ENCODE assay signal across 8 cellular contexts in the genomic region with DNA sequence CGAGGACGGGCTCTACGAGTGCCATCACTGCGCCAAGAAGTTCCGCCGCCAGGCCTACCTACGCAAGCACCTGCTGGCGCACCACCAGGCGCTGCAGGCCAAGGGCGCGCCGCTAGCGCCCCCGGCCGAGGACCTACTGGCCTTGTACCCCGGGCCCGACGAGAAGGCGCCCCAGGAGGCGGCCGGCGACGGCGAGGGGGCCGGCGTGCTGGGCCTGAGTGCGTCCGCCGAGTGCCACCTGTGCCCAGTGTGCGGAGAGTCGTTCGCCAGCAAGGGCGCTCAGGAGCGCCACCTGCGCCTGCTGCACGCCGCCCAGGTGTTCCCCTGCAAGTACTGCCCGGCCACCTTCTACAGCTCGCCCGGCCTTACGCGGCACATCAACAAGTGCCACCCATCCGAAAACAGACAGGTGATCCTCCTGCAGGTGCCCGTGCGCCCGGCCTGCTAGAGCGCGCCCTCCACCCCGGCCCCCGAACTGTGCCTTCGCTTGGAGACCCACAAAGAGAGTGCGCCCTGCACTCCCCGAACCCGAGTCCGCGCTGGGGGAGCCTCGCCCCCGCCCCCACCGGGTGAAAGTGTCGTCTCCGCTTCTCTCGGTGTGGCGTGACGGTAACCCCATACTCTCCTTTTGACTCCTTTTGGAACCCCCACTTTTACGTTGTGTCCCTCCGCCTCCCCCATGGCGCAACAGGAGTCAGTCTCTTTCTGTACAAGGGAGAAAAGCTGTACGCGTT. TPM values are rescaled to one million over a fixed set of nuclear protein-coding genes. Genes with fewer than 3 reads are reported as not detected.
DNase-seq lines count a peak whose midpoint lies in the region; ATAC-seq and TF ChIP-seq lines count a peak whose summit lies in the region.

No MANE protein-coding gene starts in this region.

- H3K9ac ChIP-seq in KMS-11: no peak overlapping the region

- TF ChIP-seq CTCF in KMS-11 (conservative IDR thresholded peaks at IDR 0.05; ENCODE audit: low read depth, low read length) (no peak), mesothelial cell of epicardium (IDR thresholded peaks at IDR 0.05; ENCODE audit: unreplicated experiment) (no peak)

- H3K27ac Mint-ChIP-seq in activated naive CD8-positive, alpha-beta T cell treated with anti-CD3 and anti-CD28 coated beads, Interleukin-2, amount 50 U/mL, for 24 hours: peak overlapping the region; percentile 85
- no peak overlapping the region for H3K27ac Mint-ChIP-seq in mesothelial cell of epicardium

- peaks cover 23% of the 10 kb centered on the region for H3K4me1 Mint-ChIP-seq in activated naive CD8-positive, alpha-beta T cell treated with anti-CD3 and anti-CD28 coated beads, Interleukin-2, amount 50 U/mL, for 24 hours
- peaks cover 8% of the 10 kb centered on the region for H3K4me1 Mint-ChIP-seq in mesothelial cell of epicardium

- H3K4me1 ChIP-seq in KMS-11 (ENCODE audit: low read depth, poor library complexity, severe bottlenecking): no peaks in the 10 kb centered on the region

- H3K27me3 Mint-ChIP-seq in activated naive CD8-positive, alpha-beta T cell treated with anti-CD3 and anti-CD28 coated beads, Interleukin-2, amount 50 U/mL, for 24 hours: peaks cover 66% of the 10 kb centered on the region
- peaks cover 82% of the 10 kb centered on the region for H3K27me3 Mint-ChIP-seq in mesothelial cell of epicardium (ENCODE audit: low read depth)

- H3K36me3 ChIP-seq in KMS-11 (ENCODE audit: insufficient read depth) (no peaks in the 10 kb centered on the region), MG63 (no peaks in the 10 kb centered on the region)

- peak overlapping the region; percentile 85 for H3K4me3 Mint-ChIP-seq in activated naive CD8-positive, alpha-beta T cell treated with anti-CD3 and anti-CD28 coated beads, Interleukin-2, amount 50 U/mL, for 24 hours
- peak overlapping the region; percentile 63 for H3K4me3 Mint-ChIP-seq in mesothelial cell of epicardium

- H2AFZ ChIP-seq in KMS-11 (ENCODE audit: low read depth): peak overlapping the region; percentile 59; the same call in 1 of the 2 replicates

- peak overlapping the region; percentile 33; the same call in 1 of the 2 replicates for H3K4me2 ChIP-seq in KMS-11

- no peaks in the 10 kb centered on the region for H4K20me1 ChIP-seq in KMS-11 (ENCODE audit: insufficient read depth)

- no peaks in the 10 kb centered on the region for H3K9me3 ChIP-seq in MG63

- H3K4me3 ChIP-seq in KMS-11 (IDR thresholded peaks at IDR 0.05; ENCODE audit: insufficient read depth, low read depth, low read length): no peak overlapping the region
- H3K4me3 ChIP-seq in MG63: no peak overlapping the region

- peaks cover 3% of the 10 kb centered on the region for H3K36me3 Mint-ChIP-seq in activated naive CD8-positive, alpha-beta T cell treated with anti-CD3 and anti-CD28 coated beads, Interleukin-2, amount 50 U/mL, for 24 hours (ENCODE audit: low read depth)
- no peaks in the 10 kb centered on the region for H3K36me3 Mint-ChIP-seq in mesothelial cell of epicardium

- H3K27me3 ChIP-seq in KMS-11 (ENCODE audit: insufficient read depth, low read depth): no peaks in the 10 kb centered on the region
- H3K27me3 ChIP-seq in MG63: peaks cover 15% of the 10 kb centered on the region

- ATAC-seq in activated naive CD8-positive, alpha-beta T cell treated with anti-CD3 and anti-CD28 coated beads, Interleukin-2, amount 50 U/mL, for 24 hours: peak; percentile 25
- no peak for ATAC-seq in GM18858 (IDR thresholded peaks at IDR 0.05; ENCODE audit: unreplicated experiment)

- no peak overlapping the region for H3K27ac ChIP-seq in KMS-11

- DNase-seq in DMS53 (lab: John Stamatoyannopoulos, UW): peak; percentile 89
- DNase-seq in activated naive CD8-positive, alpha-beta T cell treated with anti-CD3 and anti-CD28 coated beads, Interleukin-2, amount 50 U/mL, for 24 hours: peak; percentile 16
- no peak for DNase-seq in mesothelial cell of epicardium (ENCODE audit: low spot score in 2 of 2, unreplicated experiment in 2 of 2)
- no peak for DNase-seq in MG63
- DNase-seq in SKM-1 treated with dmso at 0.1 percent for 144 hours (lab: John Stamatoyannopoulos, UW; ENCODE audit: unreplicated experiment): no peak
- no peak for DNase-seq in activated CD4-positive, CD25-positive, alpha-beta regulatory T cell treated with anti-CD3 and anti-CD28 coated beads, Interleukin-2, amount 50 U/mL, for 72 hours

- H3K9me3 Mint-ChIP-seq in activated naive CD8-positive, alpha-beta T cell treated with anti-CD3 and anti-CD28 coated beads, Interleukin-2, amount 50 U/mL, for 24 hours: no peaks in the 10 kb centered on the region
- H3K9me3 Mint-ChIP-seq in mesothelial cell of epicardium: no peaks in the 10 kb centered on the region

- H3K79me2 ChIP-seq in KMS-11 (ENCODE audit: insufficient read depth, low read depth): no peaks in the 10 kb centered on the region

RNA-seq across cellular contexts. Expression of gene INSM1, which starts 1.6 kb away (rescaled TPM):
- not detected in 3 replicates for total RNA-seq in mesothelial cell of epicardium
- not detected in 2 replicates for total RNA-seq in MG63 (2014; rRNA removed; shearing (Covaris generic); ENCODE audit: low replicate concordance)

Comparison
In these comparisons a context has a peak if more than half of its experiments do, and no peak if none do; other contexts are left out.
1. DNase-seq: peak in DMS53 (single experiment) and activated naive CD8-positive, alpha-beta T cell treated with anti-CD3 and anti-CD28 coated beads, Interleukin-2, amount 50 U/mL, for 24 hours (single experiment); none in mesothelial cell of epicardium (0 of 2), MG63 (single experiment), SKM-1 treated with dmso at 0.1 percent for 144 hours (single experiment) and activated CD4-positive, CD25-positive, alpha-beta regulatory T cell treated with anti-CD3 and anti-CD28 coated beads, Interleukin-2, amount 50 U/mL, for 72 hours (single experiment).